8 cellular contexts compared by ENCODE assay signal in the genomic region with DNA sequence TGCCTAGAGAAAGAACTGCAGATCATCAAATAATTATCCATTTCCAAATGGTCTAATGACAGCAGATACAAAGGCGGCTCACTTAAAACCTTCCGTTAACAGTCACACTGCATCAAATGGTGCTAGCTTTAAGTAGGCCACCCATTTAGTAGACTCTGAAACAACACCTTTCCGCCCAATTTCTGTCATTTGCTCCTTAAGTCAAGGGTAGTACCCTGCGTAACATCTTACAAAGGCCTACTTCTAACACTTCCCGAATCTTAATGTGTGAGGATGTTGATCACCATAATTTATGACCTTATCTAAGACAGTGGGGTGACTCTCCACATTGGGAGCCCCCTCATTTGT. TPM values are rescaled to one million over a fixed set of nuclear protein-coding genes. Genes with fewer than 3 reads are reported as not detected.
DNase-seq lines count a peak whose midpoint lies in the region; ATAC-seq and TF ChIP-seq lines count a peak whose summit lies in the region.

No MANE protein-coding gene starts in this region.

- no peaks in the 10 kb centered on the region for H3K27me3 ChIP-seq in right atrium auricular region

- H3K9me3 ChIP-seq in right atrium auricular region = no peaks in the 10 kb centered on the region

- H3K27ac Mint-ChIP-seq in brain (peak overlapping the region; percentile 82 to 90 (median 85)), mesothelial cell of epicardium (peak overlapping the region; percentile 76)

- H3K36me3 Mint-ChIP-seq in brain (peaks cover 16% of the 10 kb centered on the region), mesothelial cell of epicardium (no peaks in the 10 kb centered on the region)

- TF ChIP-seq CTCF in right atrium auricular region (IDR thresholded peaks at IDR 0.05) = no peak
- TF ChIP-seq CTCF in brain (conservative IDR thresholded peaks at IDR 0.05) = no peak
- TF ChIP-seq CTCF in mesothelial cell of epicardium (IDR thresholded peaks at IDR 0.05; ENCODE audit: unreplicated experiment) = no peak

- H3K4me1 Mint-ChIP-seq in brain (peaks cover 43% of the 10 kb centered on the region), mesothelial cell of epicardium (peaks cover 40% of the 10 kb centered on the region)

- H3K4me1 ChIP-seq in right atrium auricular region = peaks cover 0 to 3% of the 10 kb centered on the region in 2 donors

- H3K27ac ChIP-seq in right atrium auricular region = peak overlapping the region; percentile 87 to 92

- no peaks in the 10 kb centered on the region for H3K36me3 ChIP-seq in right atrium auricular region

- peak overlapping the region; percentile 84 to 89 for H3K4me3 ChIP-seq in right atrium auricular region

- H3K9me3 Mint-ChIP-seq in brain (peaks cover 0 to 7% (median 5%) of the 10 kb centered on the region in 5 experiments), mesothelial cell of epicardium (no peaks in the 10 kb centered on the region)

- peaks cover 4% of the 10 kb centered on the region for H3K27me3 Mint-ChIP-seq in brain
- no peaks in the 10 kb centered on the region for H3K27me3 Mint-ChIP-seq in mesothelial cell of epicardium (ENCODE audit: low read depth)

- H3K4me3 Mint-ChIP-seq in brain (peak overlapping the region; percentile 84 to 92 (median 87)), mesothelial cell of epicardium (peak overlapping the region; percentile 76)

- no peak for DNase-seq in right atrium auricular region (ENCODE audit: low spot score)
- DNase-seq in Right ventricle myocardium superior = no peak
- no peak for DNase-seq in mesothelial cell of epicardium (ENCODE audit: low spot score in 2 of 2, unreplicated experiment in 2 of 2)
- no peak for DNase-seq in SK-N-DZ (ENCODE audit: low spot score)

- ATAC-seq in Right ventricle myocardium superior (ENCODE audit: poor library complexity) (no peak), HG03521 (IDR thresholded peaks at IDR 0.05; ENCODE audit: unreplicated experiment) (no peak), GM18861 (IDR thresholded peaks at IDR 0.05; ENCODE audit: unreplicated experiment) (no peak), HG02885 (IDR thresholded peaks at IDR 0.05; ENCODE audit: poor library complexity, unreplicated experiment) (no peak)

- intact Hi-C loops in Right ventricle myocardium superior (cut with DNase I) = no loop called here

RNA-seq across cellular contexts. Expression of a gene that starts 0.7 kb away (rescaled TPM):
- total RNA-seq in right atrium auricular region (10 to 100 TPM in 1 of 2 donors, 1 to 10 TPM in 1; 9.0 to 16.1 TPM), Right ventricle myocardium superior (13.8 TPM), mesothelial cell of epicardium (45.3 to 51.6 TPM (median 50.9 TPM) in 3 replicates)
- 4.2 TPM for polyA plus RNA-seq in brain (ENCODE audit: insufficient read depth, low read depth, low replicate concordance)
- polyA plus RNA-seq in SK-N-DZ (2014; cell fraction: cytosol; rRNA removed) = 12.2 and 15.5 TPM in 2 replicates
- polyA plus RNA-seq in SK-N-DZ (2014; cell fraction: nucleus; rRNA removed) = 20.3 and 23.3 TPM in 2 replicates
